5 cellular contexts compared by ENCODE assay signal in genomic region chr6:103142902-103143301, GRCh38.
"Had no signal": no experiment of that assay in that cellular context is flagged by ENCODE, and none has a peak within 500 bp of the region (broad histone marks: within the 10 kb centered on the region; RNA-seq: fewer than 3 reads in every experiment).

No MANE protein-coding gene starts in this region.

- H3K27ac ChIP-seq: HL-60 had no signal

- DNase-seq: IMR-90, KBM-7 had no signal

- ATAC-seq: HepG2, K562 had no signal

- H3K4me3 ChIP-seq: K562 had no signal
